ENCODE assay signal across 10 cellular contexts in genomic region chr7:155166673-155167370, GRCh38.
DNase-seq lines count a peak whose midpoint lies in the region; ATAC-seq and TF ChIP-seq lines count a peak whose summit lies in the region.
"Had no signal": no experiment of that assay in that cellular context is flagged by ENCODE, and none has a peak within 500 bp of the region (broad histone marks: within the 10 kb centered on the region; RNA-seq: fewer than 3 reads in every experiment).

No MANE protein-coding gene starts in this region.

- no peak overlapping the region for H3K27ac Mint-ChIP-seq in H9

- H3K4me2 ChIP-seq in H9 (ENCODE audit: insufficient read depth, insufficient read length, low read length) = no peak overlapping the region

- H3K27me3 Mint-ChIP-seq in H9 (ENCODE audit: low read depth) = peaks cover 5% of the 10 kb centered on the region

- H2BK5ac ChIP-seq in H9 (ENCODE audit: insufficient read length, low read length) = no peak overlapping the region

- no peak overlapping the region for H2BK120ac ChIP-seq in H9 (ENCODE audit: low read depth, low read length, poor library complexity, severe bottlenecking)

- no peak overlapping the region for H2AFZ ChIP-seq in ACC112 (ENCODE audit: low read length, unreplicated experiment)
- no peak overlapping the region for H2AFZ ChIP-seq in H9 (ENCODE audit: low read length)

- no peak overlapping the region for H4K8ac ChIP-seq in H9 (replicated peaks; ENCODE audit: insufficient read length, low read depth, low read length)

- no peaks in the 10 kb centered on the region for H3K4me1 Mint-ChIP-seq in H9

- H3K4ac ChIP-seq in H9 (ENCODE audit: low read depth, low read length) = no peak overlapping the region

- no peaks in the 10 kb centered on the region for H4K20me1 ChIP-seq in H9 (ENCODE audit: control insufficient read depth, insufficient read depth, insufficient read length)

- no peak overlapping the region for H3T11ph ChIP-seq in H9 (ENCODE audit: low read length)

- H4K5ac ChIP-seq in H9 (ENCODE audit: insufficient read length, low read depth, low read length) = no peak overlapping the region

- H3K4me3 Mint-ChIP-seq in H9 = no peak overlapping the region

- H3K36me3 Mint-ChIP-seq in H9 (ENCODE audit: insufficient read depth in 1 of 3, low read depth in 3 of 3) = no peaks in the 10 kb centered on the region

- ATAC-seq in foreskin keratinocyte (peak; percentile 99), HG02798 (IDR thresholded peaks at IDR 0.05; ENCODE audit: poor library complexity, unreplicated experiment) (no peak)

- no peak overlapping the region for H4K91ac ChIP-seq in H9 (ENCODE audit: insufficient read length, low read depth, low read length)

- H2BK12ac ChIP-seq in H9 (ENCODE audit: insufficient read length, low read depth, low read length) = no peak overlapping the region

- H3K4me3 ChIP-seq in ACC112 (ENCODE audit: low read depth, low read length) = no peak overlapping the region
- H3K4me3 ChIP-seq in MG63 = no peak overlapping the region
- H3K4me3 ChIP-seq: upper lobe of left lung had no signal

- H2BK20ac ChIP-seq in H9 (ENCODE audit: low read depth, low read length, poor library complexity, severe bottlenecking) = no peak overlapping the region

- H3K14ac ChIP-seq in H9 (ENCODE audit: insufficient read depth, low read length) = peak overlapping the region; percentile 42; the same call in 1 of the 2 replicates

- H3K9me3 Mint-ChIP-seq in H9 = no peaks in the 10 kb centered on the region

- H2AK5ac ChIP-seq in H9 (ENCODE audit: insufficient read length, low read length) = no peak overlapping the region

- no peaks in the 10 kb centered on the region for H3K79me1 ChIP-seq in H9 (ENCODE audit: insufficient read depth, low read depth, low read length, poor library complexity, severe bottlenecking)

- no peak for TF ChIP-seq CTCF in H9 (conservative IDR thresholded peaks at IDR 0.05)
- TF ChIP-seq CTCF in foreskin keratinocyte (conservative IDR thresholded peaks at IDR 0.05) = no peak

- no peaks in the 10 kb centered on the region for H3K36me3 ChIP-seq in ACC112 (ENCODE audit: insufficient read depth, low read length)
- no peaks in the 10 kb centered on the region for H3K36me3 ChIP-seq in MG63
- H3K36me3 ChIP-seq: upper lobe of left lung had no signal

- H3K9ac ChIP-seq in H9 (ENCODE audit: extremely low read depth, insufficient read length, low read length) = no peak overlapping the region

- no peak overlapping the region for H3K23ac ChIP-seq in H9 (ENCODE audit: insufficient read length, low read depth, low read length)

- H3K18ac ChIP-seq in H9 (ENCODE audit: insufficient read length, low read depth, low read length) = no peak overlapping the region

- H3K23me2 ChIP-seq in H9 (ENCODE audit: insufficient read length, low read depth, low read length, poor library complexity, severe bottlenecking) = no peaks in the 10 kb centered on the region

- H3K79me2 ChIP-seq in ACC112 (ENCODE audit: control insufficient read depth, insufficient read depth, low read length, unreplicated experiment) = no peaks in the 10 kb centered on the region
- no peaks in the 10 kb centered on the region for H3K79me2 ChIP-seq in H9 (ENCODE audit: insufficient read depth, low read length)

- H3K4me1 ChIP-seq in ACC112 (ENCODE audit: control insufficient read depth, insufficient read depth, low read length, unreplicated experiment) = peaks cover 10% of the 10 kb centered on the region
- H3K4me1 ChIP-seq in H9 (ENCODE audit: insufficient read depth, low read length) = no peaks in the 10 kb centered on the region
- no peaks in the 10 kb centered on the region for H3K4me1 ChIP-seq in foreskin keratinocyte

- no peaks in the 10 kb centered on the region for H3K9me3 ChIP-seq in H9 (ENCODE audit: control insufficient read depth, low read depth, low read length)
- H3K9me3 ChIP-seq in MG63 = no peaks in the 10 kb centered on the region
- H3K9me3 ChIP-seq: upper lobe of left lung had no signal

- DNase-seq in H9 = no peak
- DNase-seq in RPMI8226 = peak; percentile 60
- peak in 1 of 2 donors; percentile 90 for DNase-seq in foreskin keratinocyte
- DNase-seq in NCI-H1417 treated with DMSO at 0.1 percent for 48 hours (lab: John Stamatoyannopoulos, UW) = no peak
- no peak for DNase-seq in DMS 273 treated with DMSO at 0.1 percent for 48 hours (lab: John Stamatoyannopoulos, UW)
- no peak for DNase-seq in MG63
- DNase-seq: activated CD4-positive, alpha-beta T cell treated with anti-CD3 and anti-CD28 coated beads, Interleukin-2, amount 50 U/mL, for 1 hour had no signal

- H3K27me3 ChIP-seq in ACC112 (ENCODE audit: insufficient read depth, low read length) (peaks cover 33% of the 10 kb centered on the region), H9 (ENCODE audit: insufficient read depth, low read length) (no peaks in the 10 kb centered on the region), foreskin keratinocyte (peaks cover 2% of the 10 kb centered on the region), MG63 (no peaks in the 10 kb centered on the region)
- H3K27me3 ChIP-seq: upper lobe of left lung had no signal

- no peak overlapping the region for H3K56ac ChIP-seq in H9 (ENCODE audit: insufficient read length, low read depth, low read length)

- peak overlapping the region; percentile 58; the same call in 1 of the 2 replicates for H3K27ac ChIP-seq in ACC112 (ENCODE audit: low read depth, low read length)
- no peak overlapping the region for H3K27ac ChIP-seq in H9 (ENCODE audit: insufficient read length, low read depth, low read length)
- no peak overlapping the region for H3K27ac ChIP-seq in foreskin keratinocyte
- H3K27ac ChIP-seq: upper lobe of left lung had no signal

- no peak overlapping the region for H2BK15ac ChIP-seq in H9 (ENCODE audit: low read depth, low read length)

- WGBS in H9 (ENCODE audit: extremely low coverage, insufficient read length, low lambda C conversion rate) = no CpG with 5 or more reads among the region's 28 CpGs
